In genomic region chr1:153346067-153346723, GRCh38 we compare ENCODE assay signal across 19 cellular contexts. TPM values are rescaled to one million over a fixed set of nuclear protein-coding genes. Genes with fewer than 3 reads are reported as not detected.
DNase-seq lines count a peak whose midpoint lies in the region; ATAC-seq and TF ChIP-seq lines count a peak whose summit lies in the region.
"Had no signal": no experiment of that assay in that cellular context is flagged by ENCODE, and none has a peak within 500 bp of the region (broad histone marks: within the 10 kb centered on the region; RNA-seq: fewer than 3 reads in every experiment).

No MANE protein-coding gene starts in this region.

- H3K9me3 ChIP-seq in stomach: no peaks in the 10 kb centered on the region
- H3K9me3 ChIP-seq: A549, tibial artery had no signal

- H3K36me3 Mint-ChIP-seq in activated CD4-positive, alpha-beta T cell treated with anti-CD3 and anti-CD28 coated beads for 36 hours (ENCODE audit: low read depth): no peaks in the 10 kb centered on the region
- no peaks in the 10 kb centered on the region for H3K36me3 Mint-ChIP-seq in T-cell
- H3K36me3 Mint-ChIP-seq: IgD-negative memory B cell had no signal

- no peak for TF ChIP-seq EP300 in stomach (IDR thresholded peaks at IDR 0.05)

- 43 to 56% (median 52%) methylated on average over 6 of the region's 6 CpGs for WGBS in stomach, 5 donors

- DNase-seq in activated CD4-positive, alpha-beta T cell treated with anti-CD3 and anti-CD28 coated beads for 36 hours: no peak
- DNase-seq in activated CD4-positive, alpha-beta T cell treated with anti-CD3 and anti-CD28 coated beads, Interleukin-2, amount 50 U/mL, for 48 hours: no peak
- DNase-seq in HL-60 (ENCODE audit: low read depth in 1 of 2, low spot score in 1 of 2): no peak
- DNase-seq in T-cell: no peak
- DNase-seq in posterior vena cava (ENCODE audit: low spot score): peak; percentile 25
- no peak for DNase-seq in ureter (ENCODE audit: low spot score)
- DNase-seq in stomach: no peak
- DNase-seq in NCI-H748 treated with DMSO at 0.1 percent for 48 hours (lab: John Stamatoyannopoulos, UW): no peak
- DNase-seq: cerebellar nuclear complex, DND-41, NCI-H446 treated with DMSO at 0.1 percent for 48 hours, occipital lobe, tibial artery had no signal

- no peak for TF ChIP-seq CTCF in HL-60 (IDR thresholded peaks at IDR 0.05; ENCODE audit: insufficient read depth, low read length)
- TF ChIP-seq CTCF in stomach (IDR thresholded peaks at IDR 0.05): no peak

- no peak overlapping the region for H3K27ac Mint-ChIP-seq in activated CD4-positive, alpha-beta T cell treated with anti-CD3 and anti-CD28 coated beads for 36 hours
- no peak overlapping the region for H3K27ac Mint-ChIP-seq in T-cell
- H3K27ac Mint-ChIP-seq: activated naive CD4-positive, alpha-beta T cell treated with anti-CD3 and anti-CD28 coated beads for 36 hours; IgD-negative memory B cell had no signal

- POLR2A ChIA-PET in activated CD4-positive, alpha-beta T cell treated with anti-CD3 and anti-CD28 coated beads for 36 hours (lab: Charles Lee): no interaction called here
- POLR2A ChIA-PET in T-cell (lab: Charles Lee): interaction anchor here in 1 of 2 donors (0.7 kb wide), 1 partner anchor 10 kb away, joined by 3 read pairs; no protein-coding TSS in a partner anchor

- no peaks in the 10 kb centered on the region for H3K9me3 Mint-ChIP-seq in activated CD4-positive, alpha-beta T cell treated with anti-CD3 and anti-CD28 coated beads for 36 hours (ENCODE audit: low read depth)
- H3K9me3 Mint-ChIP-seq in T-cell: no peaks in the 10 kb centered on the region
- H3K9me3 Mint-ChIP-seq: activated naive CD4-positive, alpha-beta T cell treated with anti-CD3 and anti-CD28 coated beads for 36 hours; IgD-negative memory B cell had no signal

- H3K4me1 Mint-ChIP-seq in activated CD4-positive, alpha-beta T cell treated with anti-CD3 and anti-CD28 coated beads for 36 hours: peaks cover 33% of the 10 kb centered on the region
- H3K4me1 Mint-ChIP-seq in T-cell: peaks cover 31 to 51% (median 31%) of the 10 kb centered on the region in 3 donors

- H3K27ac ChIP-seq in HL-60 (replicated peaks): peak overlapping the region; percentile 84; the same call in 1 of the 2 replicates
- H3K27ac ChIP-seq in stomach: no peak overlapping the region
- H3K27ac ChIP-seq: A549, tibial artery had no signal

- H3K4me1 ChIP-seq in stomach: peaks cover 0 to 14% (median 0%) of the 10 kb centered on the region in 4 donors
- H3K4me1 ChIP-seq: A549, tibial artery had no signal

- no peak overlapping the region for H3K4me3 ChIP-seq in HL-60 (replicated peaks; ENCODE audit: insufficient read depth, low read length)
- H3K4me3 ChIP-seq in stomach: no peak overlapping the region
- H3K4me3 ChIP-seq: A549, tibial artery had no signal

- no peak overlapping the region for H3K4me3 Mint-ChIP-seq in activated CD4-positive, alpha-beta T cell treated with anti-CD3 and anti-CD28 coated beads for 36 hours
- peak overlapping the region in 2 of 3 donors; percentile 15 to 74 for H3K4me3 Mint-ChIP-seq in T-cell
- H3K4me3 Mint-ChIP-seq: activated naive CD4-positive, alpha-beta T cell treated with anti-CD3 and anti-CD28 coated beads for 36 hours had no signal

- H3K36me3 ChIP-seq in stomach: no peaks in the 10 kb centered on the region
- H3K36me3 ChIP-seq: tibial artery had no signal

- CTCF ChIA-PET in activated CD4-positive, alpha-beta T cell treated with anti-CD3 and anti-CD28 coated beads for 36 hours (lab: Charles Lee): interaction anchor here (0.6 to 1.8 kb wide), 7 partner anchors 10 to 437 kb away, joined by 3 to 8 read pairs (median 3); no protein-coding TSS in a partner anchor
- CTCF ChIA-PET in T-cell (lab: Charles Lee): interaction anchor here in 1 of 2 donors (1.8 kb wide), 1 partner anchor 148 kb away, joined by 4 read pairs; no protein-coding TSS in a partner anchor

- H3K27me3 ChIP-seq in HL-60 (ENCODE audit: insufficient read depth, poor library complexity, severe bottlenecking) (no peaks in the 10 kb centered on the region), stomach (peaks cover 0 to 77% (median 17%) of the 10 kb centered on the region in 3 donors)

- H3K27me3 Mint-ChIP-seq in activated CD4-positive, alpha-beta T cell treated with anti-CD3 and anti-CD28 coated beads for 36 hours: peaks cover 9% of the 10 kb centered on the region
- peaks cover 16 to 54% of the 10 kb centered on the region in 2 donors for H3K27me3 Mint-ChIP-seq in T-cell

- TF ChIP-seq POLR2A in stomach (IDR thresholded peaks at IDR 0.05): no peak

- peak; percentile 34 for ATAC-seq in activated CD4-positive, alpha-beta T cell treated with anti-CD3 and anti-CD28 coated beads for 36 hours
- peak in 1 of 4 experiments; percentile 44 for ATAC-seq in T-cell (replicated peaks in 1 of 4)
- ATAC-seq: esophagus mucosa had no signal

- intact Hi-C loops in activated CD4-positive, alpha-beta T cell treated with anti-CD3 and anti-CD28 coated beads for 36 hours (cut with DNase I, micrococcal nuclease): no loop called here
- intact Hi-C loops in posterior vena cava (cut with DNase I): no loop called here
- intact Hi-C loops in stomach (cut with DNase I; ENCODE audit: low total_unique reads): no loop called here

RNA-seq across cellular contexts. Expression of gene PGLYRP4, which starts 2.4 kb away (rescaled TPM):
- total RNA-seq in activated CD4-positive, alpha-beta T cell treated with anti-CD3 and anti-CD28 coated beads for 36 hours: under 1 TPM in 1 of 2 experiments, not detected in 1; 0.09 TPM
- not detected for total RNA-seq in T-cell
- not detected for total RNA-seq in posterior vena cava
- 0.60 TPM for total RNA-seq in ureter
- not detected for total RNA-seq in stomach
- 1 to 10 TPM in 1 of 3 donors, not detected in 2; 4.3 TPM for polyA plus RNA-seq in stomach
- total RNA-seq: activated naive CD4-positive, alpha-beta T cell treated with anti-CD3 and anti-CD28 coated beads for 36 hours; lung microvascular endothelial cell; occipital lobe; RPMI7951 had no signal
- polyA plus RNA-seq: A549, IgD-negative memory B cell had no signal

RNA-seq across cellular contexts. Expression of gene S100A9, which starts 11.5 kb away (rescaled TPM):
- total RNA-seq in activated CD4-positive, alpha-beta T cell treated with anti-CD3 and anti-CD28 coated beads for 36 hours: not detected
- total RNA-seq in T-cell (10 to 100 TPM in 1 of 5 donors, 1 to 10 TPM in 2, under 1 TPM in 1, not detected in 1; 0.98 to 11.5 (median 2.5) TPM), posterior vena cava (100 to 1,000 TPM; 158 to 525 TPM), ureter (151 TPM), stomach (100 to 1,000 TPM in 3 of 5 donors, 10 to 100 TPM in 1, not detected in 1; 17.4 to 298 (median 146) TPM)
- 1,000 to 10,000 TPM in 1 of 3 donors, 100 to 1,000 TPM in 2; 276 to 9,878 (median 780) TPM for polyA plus RNA-seq in stomach

RNA-seq across cellular contexts. Expression of gene S100A12, which starts 29.2 kb away (rescaled TPM):
- total RNA-seq in activated CD4-positive, alpha-beta T cell treated with anti-CD3 and anti-CD28 coated beads for 36 hours: not detected
- total RNA-seq in T-cell (1 to 10 TPM in 1 of 5 donors, not detected in 4; 1.1 TPM), posterior vena cava (10 to 100 TPM; 12.6 to 34.4 TPM), ureter (not detected), stomach (1 to 10 TPM in 1 of 5 donors, not detected in 4; 9.0 TPM)
- 10 to 100 TPM in 2 of 3 donors, 1 to 10 TPM in 1; 8.2 to 58.3 (median 23.5) TPM for polyA plus RNA-seq in stomach
- total RNA-seq: activated naive CD4-positive, alpha-beta T cell treated with anti-CD3 and anti-CD28 coated beads for 36 hours; lung microvascular endothelial cell; RPMI7951 had no signal
- polyA plus RNA-seq: A549 had no signal

RNA-seq across cellular contexts. Expression of gene PGLYRP3, which starts 33.4 kb away (rescaled TPM):
- total RNA-seq in activated CD4-positive, alpha-beta T cell treated with anti-CD3 and anti-CD28 coated beads for 36 hours: not detected
- total RNA-seq in T-cell: not detected
- not detected for total RNA-seq in posterior vena cava
- not detected for total RNA-seq in ureter
- not detected for total RNA-seq in stomach
- polyA plus RNA-seq in stomach: 1 to 10 TPM in 1 of 3 donors, not detected in 2; 1.6 TPM
- total RNA-seq: activated naive CD4-positive, alpha-beta T cell treated with anti-CD3 and anti-CD28 coated beads for 36 hours; lung microvascular endothelial cell; occipital lobe; RPMI7951 had no signal
- polyA plus RNA-seq: A549, IgD-negative memory B cell had no signal

RNA-seq across cellular contexts. Expression of gene S100A8, which starts 44.7 kb away (rescaled TPM):
- not detected for total RNA-seq in activated CD4-positive, alpha-beta T cell treated with anti-CD3 and anti-CD28 coated beads for 36 hours
- total RNA-seq in T-cell: 1 to 10 TPM in 2 of 5 donors, not detected in 3; 1.1 to 3.8 TPM
- 100 to 1,000 TPM; 123 to 360 TPM for total RNA-seq in posterior vena cava
- total RNA-seq in ureter: 31.6 TPM
- 10 to 100 TPM in 4 of 5 donors, not detected in 1; 16.8 to 86.4 (median 38.1) TPM for total RNA-seq in stomach
- over 10,000 TPM in 1 of 3 donors, 100 to 1,000 TPM in 2; 144 to 21,822 (median 281) TPM for polyA plus RNA-seq in stomach
- total RNA-seq: activated naive CD4-positive, alpha-beta T cell treated with anti-CD3 and anti-CD28 coated beads for 36 hours; lung microvascular endothelial cell had no signal
- polyA plus RNA-seq: A549 had no signal
